ENCODE assay signal across 21 cellular contexts in the genomic region with DNA sequence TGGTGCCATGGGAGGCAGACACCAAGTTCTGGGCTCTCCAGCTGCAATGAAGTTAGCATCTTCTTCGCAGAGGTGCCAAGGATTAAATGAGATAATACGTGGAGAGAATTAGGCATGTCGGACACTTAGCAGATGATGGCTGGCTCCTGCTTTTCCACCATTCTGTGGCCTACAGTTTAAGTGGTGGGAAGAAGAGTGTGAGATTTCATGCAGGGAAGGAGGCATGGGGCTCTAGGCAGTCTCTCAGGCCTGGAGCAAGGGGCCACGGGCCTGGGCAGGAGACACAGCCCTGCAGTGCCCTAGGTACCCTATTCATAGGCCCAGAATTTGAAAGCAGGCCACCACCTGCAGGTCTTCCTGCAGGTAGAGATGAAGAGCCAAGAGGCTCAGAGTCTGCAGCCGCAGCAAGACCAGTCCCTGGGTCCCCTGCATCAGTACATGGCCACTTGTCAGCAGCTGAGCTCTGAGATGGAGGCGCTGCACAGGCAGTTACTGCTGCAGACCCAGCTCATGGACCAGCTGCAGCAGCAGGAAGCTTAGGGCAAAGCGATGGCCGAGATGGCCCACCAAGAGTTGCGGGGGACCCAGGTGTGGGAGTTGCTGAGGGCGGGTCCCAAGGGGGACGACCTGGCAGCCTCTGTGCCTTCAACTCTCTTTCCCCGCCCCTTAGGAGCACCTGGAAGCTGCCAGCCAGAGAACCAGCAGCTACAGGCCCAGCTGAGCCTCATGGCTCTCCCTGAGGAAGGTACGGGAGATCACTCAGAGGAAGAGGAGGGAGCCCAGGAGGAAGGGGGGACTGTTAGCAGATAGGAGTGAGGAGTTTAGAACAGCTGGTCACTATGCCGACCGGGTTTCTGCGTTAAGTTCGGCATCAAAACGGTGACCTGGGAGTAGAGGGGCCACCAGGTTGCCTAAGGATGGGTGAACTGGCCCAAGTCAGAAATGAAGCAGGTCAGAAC. TPM values are rescaled to one million over a fixed set of nuclear protein-coding genes. Genes with fewer than 3 reads are reported as not detected.
"Had no signal": no experiment of that assay in that cellular context is flagged by ENCODE, and none has a peak within 500 bp of the region (broad histone marks: within the 10 kb centered on the region; RNA-seq: fewer than 3 reads in every experiment).

No MANE protein-coding gene starts in this region.

- H3K27ac ChIP-seq: coronary artery, dorsolateral prefrontal cortex, esophagus squamous epithelium, gastrocnemius medialis, heart right ventricle, left lung, lower lobe of right lung had no signal

- H3K27me3 ChIP-seq: gastrocnemius medialis had no signal

- H3K4me3 ChIP-seq: coronary artery, dorsolateral prefrontal cortex, esophagus squamous epithelium, gastrocnemius medialis, heart right ventricle, left lung, lower lobe of right lung had no signal

- H3K4me1 ChIP-seq: esophagus squamous epithelium, gastrocnemius medialis, heart right ventricle, left lung, lower lobe of right lung had no signal

- DNase-seq: dermis blood vessel endothelial cell; dorsolateral prefrontal cortex; effector CD4-positive, alpha-beta T cell; effector memory CD4-positive, alpha-beta T cell; esophagus squamous epithelium; foreskin fibroblast; foreskin melanocyte; gastrocnemius medialis; glutamatergic neuron; heart right ventricle; hippocampal formation; left cardiac atrium; left lung; left ventricle myocardium superior; lower lobe of right lung; mammary epithelial cell; mesendoderm; midbrain had no signal

- H3K36me3 ChIP-seq: esophagus squamous epithelium, gastrocnemius medialis, heart right ventricle, left lung, lower lobe of right lung had no signal

- H3K27ac Mint-ChIP-seq: memory B cell had no signal

- H3K4me1 Mint-ChIP-seq: memory B cell had no signal

- H3K4me3 Mint-ChIP-seq: memory B cell had no signal

- ATAC-seq: gastrocnemius medialis, heart right ventricle, left cardiac atrium, left lung, left ventricle myocardium superior, lower lobe of right lung had no signal

- H3K9me3 ChIP-seq: gastrocnemius medialis had no signal

RNA-seq across cellular contexts. Expression of a gene that starts 33.2 kb away (rescaled TPM):
- total RNA-seq: endothelial cell of umbilical vein had no signal
- polyA plus RNA-seq: endothelial cell of umbilical vein, mammary epithelial cell had no signal
